Comparison of ENCODE assay signal across 1 cellular context in the genomic region with DNA sequence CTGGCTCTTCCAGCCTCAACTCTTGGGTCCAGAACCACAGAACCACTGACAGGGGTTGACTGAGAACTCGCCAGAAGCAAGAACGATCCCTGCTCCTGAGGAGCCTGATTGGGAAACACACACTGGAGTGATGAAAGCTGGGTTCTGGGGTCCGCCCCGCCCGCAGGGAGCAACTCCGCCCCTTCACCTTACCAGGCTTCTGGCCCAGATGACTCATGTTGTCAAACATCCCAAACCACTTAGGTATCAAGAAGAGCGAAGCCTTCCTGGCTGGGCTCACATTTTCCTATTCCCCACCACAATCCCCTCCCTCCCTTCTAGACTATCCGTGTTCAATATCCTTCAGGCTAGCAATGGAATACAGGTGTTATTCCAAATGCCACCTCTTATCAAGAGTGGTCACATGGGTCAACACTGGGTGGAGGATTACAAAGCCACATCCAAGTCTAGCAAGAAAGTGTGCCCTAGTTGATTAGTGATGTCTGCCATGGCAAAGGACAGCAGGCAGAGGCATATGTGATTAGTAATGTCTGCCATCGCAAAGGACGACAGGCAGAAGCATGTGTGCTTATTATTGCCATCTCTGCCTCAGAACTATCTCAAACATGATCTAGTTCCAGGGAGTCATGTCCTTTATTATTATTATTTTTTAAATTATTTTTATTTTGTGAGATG.
TF ChIP-seq lines count a peak whose summit lies in the region.

No MANE protein-coding gene starts in this region.

TF ChIP-seq in K562, 482 proteins besides CTCF, POLR2A, EP300 and RAD21 (continued from another document):
- TF ChIP-seq, protein P1, sequence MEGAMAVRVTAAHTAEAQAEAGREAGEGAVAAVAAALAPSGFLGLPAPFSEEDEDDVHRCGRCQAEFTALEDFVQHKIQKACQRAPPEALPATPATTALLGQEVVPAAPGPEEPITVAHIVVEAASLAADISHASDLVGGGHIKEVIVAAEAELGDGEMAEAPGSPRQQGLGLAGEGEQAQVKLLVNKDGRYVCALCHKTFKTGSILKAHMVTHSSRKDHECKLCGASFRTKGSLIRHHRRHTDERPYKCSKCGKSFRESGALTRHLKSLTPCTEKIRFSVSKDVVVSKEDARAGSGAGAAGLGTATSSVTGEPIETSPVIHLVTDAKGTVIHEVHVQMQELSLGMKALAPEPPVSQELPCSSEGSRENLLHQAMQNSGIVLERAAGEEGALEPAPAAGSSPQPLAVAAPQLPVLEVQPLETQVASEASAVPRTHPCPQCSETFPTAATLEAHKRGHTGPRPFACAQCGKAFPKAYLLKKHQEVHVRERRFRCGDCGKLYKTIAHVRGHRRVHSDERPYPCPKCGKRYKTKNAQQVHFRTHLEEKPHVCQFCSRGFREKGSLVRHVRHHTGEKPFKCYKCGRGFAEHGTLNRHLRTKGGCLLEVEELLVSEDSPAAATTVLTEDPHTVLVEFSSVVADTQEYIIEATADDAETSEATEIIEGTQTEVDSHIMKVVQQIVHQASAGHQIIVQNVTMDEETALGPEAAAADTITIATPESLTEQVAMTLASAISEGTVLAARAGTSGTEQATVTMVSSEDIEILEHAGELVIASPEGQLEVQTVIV (CRISPR knock-in tag; IDR thresholded peaks at IDR 0.05; ENCODE audit: borderline replicate concordance) = no peak
- TF ChIP-seq, protein P2, sequence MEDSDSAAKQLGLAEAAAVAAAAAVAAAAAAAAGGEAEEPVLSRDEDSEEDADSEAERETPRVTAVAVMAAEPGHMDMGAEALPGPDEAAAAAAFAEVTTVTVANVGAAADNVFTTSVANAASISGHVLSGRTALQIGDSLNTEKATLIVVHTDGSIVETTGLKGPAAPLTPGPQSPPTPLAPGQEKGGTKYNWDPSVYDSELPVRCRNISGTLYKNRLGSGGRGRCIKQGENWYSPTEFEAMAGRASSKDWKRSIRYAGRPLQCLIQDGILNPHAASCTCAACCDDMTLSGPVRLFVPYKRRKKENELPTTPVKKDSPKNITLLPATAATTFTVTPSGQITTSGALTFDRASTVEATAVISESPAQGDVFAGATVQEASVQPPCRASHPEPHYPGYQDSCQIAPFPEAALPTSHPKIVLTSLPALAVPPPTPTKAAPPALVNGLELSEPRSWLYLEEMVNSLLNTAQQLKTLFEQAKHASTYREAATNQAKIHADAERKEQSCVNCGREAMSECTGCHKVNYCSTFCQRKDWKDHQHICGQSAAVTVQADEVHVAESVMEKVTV (CRISPR knock-in tag; IDR thresholded peaks at IDR 0.05) = no peak
- no peak for TF ChIP-seq NFE2 (IDR thresholded peaks at IDR 0.05; ENCODE audit: low read depth)
- TF ChIP-seq GTF2E2 (tag; IDR thresholded peaks at IDR 0.05) = no peak
- TF ChIP-seq, protein P3, sequence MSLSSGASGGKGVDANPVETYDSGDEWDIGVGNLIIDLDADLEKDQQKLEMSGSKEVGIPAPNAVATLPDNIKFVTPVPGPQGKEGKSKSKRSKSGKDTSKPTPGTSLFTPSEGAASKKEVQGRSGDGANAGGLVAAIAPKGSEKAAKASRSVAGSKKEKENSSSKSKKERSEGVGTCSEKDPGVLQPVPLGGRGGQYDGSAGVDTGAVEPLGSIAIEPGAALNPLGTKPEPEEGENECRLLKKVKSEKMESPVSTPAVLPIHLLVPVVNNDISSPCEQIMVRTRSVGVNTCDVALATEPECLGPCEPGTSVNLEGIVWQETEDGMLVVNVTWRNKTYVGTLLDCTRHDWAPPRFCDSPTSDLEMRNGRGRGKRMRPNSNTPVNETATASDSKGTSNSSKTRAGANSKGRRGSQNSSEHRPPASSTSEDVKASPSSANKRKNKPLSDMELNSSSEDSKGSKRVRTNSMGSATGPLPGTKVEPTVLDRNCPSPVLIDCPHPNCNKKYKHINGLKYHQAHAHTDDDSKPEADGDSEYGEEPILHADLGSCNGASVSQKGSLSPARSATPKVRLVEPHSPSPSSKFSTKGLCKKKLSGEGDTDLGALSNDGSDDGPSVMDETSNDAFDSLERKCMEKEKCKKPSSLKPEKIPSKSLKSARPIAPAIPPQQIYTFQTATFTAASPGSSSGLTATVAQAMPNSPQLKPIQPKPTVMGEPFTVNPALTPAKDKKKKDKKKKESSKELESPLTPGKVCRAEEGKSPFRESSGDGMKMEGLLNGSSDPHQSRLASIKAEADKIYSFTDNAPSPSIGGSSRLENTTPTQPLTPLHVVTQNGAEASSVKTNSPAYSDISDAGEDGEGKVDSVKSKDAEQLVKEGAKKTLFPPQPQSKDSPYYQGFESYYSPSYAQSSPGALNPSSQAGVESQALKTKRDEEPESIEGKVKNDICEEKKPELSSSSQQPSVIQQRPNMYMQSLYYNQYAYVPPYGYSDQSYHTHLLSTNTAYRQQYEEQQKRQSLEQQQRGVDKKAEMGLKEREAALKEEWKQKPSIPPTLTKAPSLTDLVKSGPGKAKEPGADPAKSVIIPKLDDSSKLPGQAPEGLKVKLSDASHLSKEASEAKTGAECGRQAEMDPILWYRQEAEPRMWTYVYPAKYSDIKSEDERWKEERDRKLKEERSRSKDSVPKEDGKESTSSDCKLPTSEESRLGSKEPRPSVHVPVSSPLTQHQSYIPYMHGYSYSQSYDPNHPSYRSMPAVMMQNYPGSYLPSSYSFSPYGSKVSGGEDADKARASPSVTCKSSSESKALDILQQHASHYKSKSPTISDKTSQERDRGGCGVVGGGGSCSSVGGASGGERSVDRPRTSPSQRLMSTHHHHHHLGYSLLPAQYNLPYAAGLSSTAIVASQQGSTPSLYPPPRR (CRISPR knock-in tag; IDR thresholded peaks at IDR 0.05; ENCODE audit: borderline replicate concordance) = no peak
- no peak for TF ChIP-seq ZBTB1 (CRISPR knock-in tag; IDR thresholded peaks at IDR 0.05; ENCODE audit: borderline replicate concordance, low read depth)
- no peak for TF ChIP-seq STAT5B (CRISPR knock-in tag; IDR thresholded peaks at IDR 0.05)
- TF ChIP-seq ZBTB17 (CRISPR knock-in tag; IDR thresholded peaks at IDR 0.05) = peak; percentile 92
- no peak for TF ChIP-seq U2AF2 (optimal IDR thresholded peaks at IDR 0.05; ENCODE audit: low read depth, low read length)
- TF ChIP-seq, protein P4, sequence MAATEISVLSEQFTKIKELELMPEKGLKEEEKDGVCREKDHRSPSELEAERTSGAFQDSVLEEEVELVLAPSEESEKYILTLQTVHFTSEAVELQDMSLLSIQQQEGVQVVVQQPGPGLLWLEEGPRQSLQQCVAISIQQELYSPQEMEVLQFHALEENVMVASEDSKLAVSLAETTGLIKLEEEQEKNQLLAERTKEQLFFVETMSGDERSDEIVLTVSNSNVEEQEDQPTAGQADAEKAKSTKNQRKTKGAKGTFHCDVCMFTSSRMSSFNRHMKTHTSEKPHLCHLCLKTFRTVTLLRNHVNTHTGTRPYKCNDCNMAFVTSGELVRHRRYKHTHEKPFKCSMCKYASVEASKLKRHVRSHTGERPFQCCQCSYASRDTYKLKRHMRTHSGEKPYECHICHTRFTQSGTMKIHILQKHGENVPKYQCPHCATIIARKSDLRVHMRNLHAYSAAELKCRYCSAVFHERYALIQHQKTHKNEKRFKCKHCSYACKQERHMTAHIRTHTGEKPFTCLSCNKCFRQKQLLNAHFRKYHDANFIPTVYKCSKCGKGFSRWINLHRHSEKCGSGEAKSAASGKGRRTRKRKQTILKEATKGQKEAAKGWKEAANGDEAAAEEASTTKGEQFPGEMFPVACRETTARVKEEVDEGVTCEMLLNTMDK (IDR thresholded peaks at IDR 0.05; ENCODE audit: borderline replicate concordance, insufficient read depth, low read depth, low read length, poor library complexity, severe bottlenecking) = no peak
- no peak for TF ChIP-seq BRD9 (IDR thresholded peaks at IDR 0.05; ENCODE audit: low read depth, partially characterized antibody)
